1 cellular context compared by ENCODE assay signal in the genomic region with DNA sequence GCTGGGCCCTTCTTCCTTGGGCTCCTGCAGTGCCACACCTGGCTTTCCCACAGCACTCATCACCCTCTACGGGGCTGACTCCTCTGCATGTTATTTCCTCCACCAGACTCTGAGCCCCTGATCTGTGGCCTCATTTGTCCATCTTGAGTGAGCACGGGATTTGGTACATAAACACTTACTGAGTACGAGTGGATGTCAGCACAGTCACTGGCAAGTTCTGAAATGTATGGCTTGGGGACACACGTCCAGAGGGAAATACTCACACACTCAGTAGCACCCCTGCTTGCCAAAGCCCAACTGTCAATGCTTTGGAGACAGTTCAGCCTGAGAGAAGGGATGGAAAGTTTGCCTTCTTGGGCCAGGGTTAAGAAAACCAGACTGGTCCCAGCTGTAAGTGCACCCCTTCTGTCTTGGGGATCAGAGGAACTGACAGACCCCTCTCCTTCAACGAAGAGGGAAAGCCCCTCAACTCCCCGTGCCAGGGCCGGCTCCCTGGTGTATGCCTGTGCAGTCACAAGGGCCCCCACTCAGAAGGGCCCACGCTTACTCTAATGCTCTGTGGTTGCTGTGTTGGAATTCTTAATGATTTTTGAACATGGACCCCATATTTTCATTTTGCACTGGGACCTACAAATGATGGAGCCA.
TF ChIP-seq lines count a peak whose summit lies in the region.

No MANE protein-coding gene starts in this region.

TF ChIP-seq in GM23338, 12 proteins besides CTCF, POLR2A, EP300 and RAD21 (continued from another document):
- TF ChIP-seq, protein P1, sequence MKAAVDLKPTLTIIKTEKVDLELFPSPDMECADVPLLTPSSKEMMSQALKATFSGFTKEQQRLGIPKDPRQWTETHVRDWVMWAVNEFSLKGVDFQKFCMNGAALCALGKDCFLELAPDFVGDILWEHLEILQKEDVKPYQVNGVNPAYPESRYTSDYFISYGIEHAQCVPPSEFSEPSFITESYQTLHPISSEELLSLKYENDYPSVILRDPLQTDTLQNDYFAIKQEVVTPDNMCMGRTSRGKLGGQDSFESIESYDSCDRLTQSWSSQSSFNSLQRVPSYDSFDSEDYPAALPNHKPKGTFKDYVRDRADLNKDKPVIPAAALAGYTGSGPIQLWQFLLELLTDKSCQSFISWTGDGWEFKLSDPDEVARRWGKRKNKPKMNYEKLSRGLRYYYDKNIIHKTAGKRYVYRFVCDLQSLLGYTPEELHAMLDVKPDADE (IDR thresholded peaks at IDR 0.05), result no peak
- TF ChIP-seq JUNB (IDR thresholded peaks at IDR 0.05; ENCODE audit: unreplicated experiment) (no peak), ZNF331 (CRISPR knock-in tag; IDR thresholded peaks at IDR 0.05; ENCODE audit: low read depth) (no peak)
- TF ChIP-seq, protein P2, sequence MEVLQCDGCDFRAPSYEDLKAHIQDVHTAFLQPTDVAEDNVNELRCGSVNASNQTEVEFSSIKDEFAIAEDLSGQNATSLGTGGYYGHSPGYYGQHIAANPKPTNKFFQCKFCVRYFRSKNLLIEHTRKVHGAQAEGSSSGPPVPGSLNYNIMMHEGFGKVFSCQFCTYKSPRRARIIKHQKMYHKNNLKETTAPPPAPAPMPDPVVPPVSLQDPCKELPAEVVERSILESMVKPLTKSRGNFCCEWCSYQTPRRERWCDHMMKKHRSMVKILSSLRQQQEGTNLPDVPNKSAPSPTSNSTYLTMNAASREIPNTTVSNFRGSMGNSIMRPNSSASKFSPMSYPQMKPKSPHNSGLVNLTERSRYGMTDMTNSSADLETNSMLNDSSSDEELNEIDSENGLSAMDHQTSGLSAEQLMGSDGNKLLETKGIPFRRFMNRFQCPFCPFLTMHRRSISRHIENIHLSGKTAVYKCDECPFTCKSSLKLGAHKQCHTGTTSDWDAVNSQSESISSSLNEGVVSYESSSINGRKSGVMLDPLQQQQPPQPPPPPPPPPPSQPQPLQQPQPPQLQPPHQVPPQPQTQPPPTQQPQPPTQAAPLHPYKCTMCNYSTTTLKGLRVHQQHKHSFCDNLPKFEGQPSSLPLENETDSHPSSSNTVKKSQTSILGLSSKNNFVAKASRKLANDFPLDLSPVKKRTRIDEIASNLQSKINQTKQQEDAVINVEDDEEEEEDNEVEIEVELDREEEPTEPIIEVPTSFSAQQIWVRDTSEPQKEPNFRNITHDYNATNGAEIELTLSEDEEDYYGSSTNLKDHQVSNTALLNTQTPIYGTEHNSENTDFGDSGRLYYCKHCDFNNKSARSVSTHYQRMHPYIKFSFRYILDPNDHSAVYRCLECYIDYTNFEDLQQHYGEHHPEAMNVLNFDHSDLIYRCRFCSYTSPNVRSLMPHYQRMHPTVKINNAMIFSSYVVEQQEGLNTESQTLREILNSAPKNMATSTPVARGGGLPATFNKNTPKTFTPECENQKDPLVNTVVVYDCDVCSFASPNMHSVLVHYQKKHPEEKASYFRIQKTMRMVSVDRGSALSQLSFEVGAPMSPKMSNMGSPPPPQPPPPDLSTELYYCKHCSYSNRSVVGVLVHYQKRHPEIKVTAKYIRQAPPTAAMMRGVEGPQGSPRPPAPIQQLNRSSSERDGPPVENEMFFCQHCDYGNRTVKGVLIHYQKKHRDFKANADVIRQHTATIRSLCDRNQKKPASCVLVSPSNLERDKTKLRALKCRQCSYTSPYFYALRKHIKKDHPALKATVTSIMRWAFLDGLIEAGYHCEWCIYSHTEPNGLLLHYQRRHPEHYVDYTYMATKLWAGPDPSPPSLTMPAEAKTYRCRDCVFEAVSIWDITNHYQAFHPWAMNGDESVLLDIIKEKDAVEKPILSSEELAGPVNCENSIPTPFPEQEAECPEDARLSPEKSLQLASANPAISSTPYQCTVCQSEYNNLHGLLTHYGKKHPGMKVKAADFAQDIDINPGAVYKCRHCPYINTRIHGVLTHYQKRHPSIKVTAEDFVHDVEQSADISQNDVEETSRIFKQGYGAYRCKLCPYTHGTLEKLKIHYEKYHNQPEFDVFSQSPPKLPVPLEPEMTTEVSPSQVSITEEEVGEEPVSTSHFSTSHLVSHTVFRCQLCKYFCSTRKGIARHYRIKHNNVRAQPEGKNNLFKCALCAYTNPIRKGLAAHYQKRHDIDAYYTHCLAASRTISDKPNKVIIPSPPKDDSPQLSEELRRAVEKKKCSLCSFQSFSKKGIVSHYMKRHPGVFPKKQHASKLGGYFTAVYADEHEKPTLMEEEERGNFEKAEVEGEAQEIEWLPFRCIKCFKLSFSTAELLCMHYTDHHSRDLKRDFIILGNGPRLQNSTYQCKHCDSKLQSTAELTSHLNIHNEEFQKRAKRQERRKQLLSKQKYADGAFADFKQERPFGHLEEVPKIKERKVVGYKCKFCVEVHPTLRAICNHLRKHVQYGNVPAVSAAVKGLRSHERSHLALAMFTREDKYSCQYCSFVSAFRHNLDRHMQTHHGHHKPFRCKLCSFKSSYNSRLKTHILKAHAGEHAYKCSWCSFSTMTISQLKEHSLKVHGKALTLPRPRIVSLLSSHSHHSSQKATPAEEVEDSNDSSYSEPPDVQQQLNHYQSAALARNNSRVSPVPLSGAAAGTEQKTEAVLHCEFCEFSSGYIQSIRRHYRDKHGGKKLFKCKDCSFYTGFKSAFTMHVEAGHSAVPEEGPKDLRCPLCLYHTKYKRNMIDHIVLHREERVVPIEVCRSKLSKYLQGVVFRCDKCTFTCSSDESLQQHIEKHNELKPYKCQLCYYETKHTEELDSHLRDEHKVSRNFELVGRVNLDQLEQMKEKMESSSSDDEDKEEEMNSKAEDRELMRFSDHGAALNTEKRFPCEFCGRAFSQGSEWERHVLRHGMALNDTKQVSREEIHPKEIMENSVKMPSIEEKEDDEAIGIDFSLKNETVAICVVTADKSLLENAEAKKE (CRISPR knock-in tag; IDR thresholded peaks at IDR 0.05), result no peak
